13 cellular contexts compared by ENCODE assay signal in genomic region chr17:41697122-41697962, GRCh38. TPM values are rescaled to one million over a fixed set of nuclear protein-coding genes. Genes with fewer than 3 reads are reported as not detected.
DNase-seq lines count a peak whose midpoint lies in the region; FAIRE-seq lines count a peak whose summit lies in the region.
"Had no signal": no experiment of that assay in that cellular context is flagged by ENCODE, and none has a peak within 500 bp of the region (broad histone marks: within the 10 kb centered on the region; RNA-seq: fewer than 3 reads in every experiment).

No MANE protein-coding gene starts in this region.

- POLR2A ChIA-PET in activated CD4-positive, alpha-beta memory T cell treated with anti-CD3 and anti-CD28 coated beads, Interleukin-2, amount 10 ng/mL, durations not matched to agents 7 days and 5 days (lab: Charles Lee) = no interaction called here

- H3K79me1 ChIP-seq in trophoblast cell (ENCODE audit: low read length) = peaks cover 3% of the 10 kb centered on the region

- no peak overlapping the region for H4K12ac ChIP-seq in trophoblast cell (ENCODE audit: low read depth, low read length)

- no peaks in the 10 kb centered on the region for H3K9me3 Mint-ChIP-seq in activated CD4-positive, alpha-beta memory T cell treated with anti-CD3 and anti-CD28 coated beads, Interleukin-2, amount 10 ng/mL, durations not matched to agents 7 days and 5 days
- H3K9me3 Mint-ChIP-seq: activated T-helper 2 cell treated with anti-CD3 and anti-CD28 coated beads, Interferon-gamma antibody, Interleukin-2, Interleukin-4, amounts not matched to agents 10 μg/mL and 5 μg/mL and 100 μg/mL, durations not matched to agents 14 hours and 24 hours and 36 hours; stimulated activated naive CD8-positive, alpha-beta T cell treated with anti-CD3 and anti-CD28 coated beads, Interleukin-15, amount 100 ng/mL, for 72 hours had no signal

- no peak overlapping the region for H3K9ac ChIP-seq in trophoblast cell (ENCODE audit: low read length)

- FAIRE-seq in frontal cortex (lab: Jason Lieb, UNC) = no peak
- FAIRE-seq in GM19239 (lab: Jason Lieb, UNC) = no peak

- H3K36me3 Mint-ChIP-seq in activated CD4-positive, alpha-beta memory T cell treated with anti-CD3 and anti-CD28 coated beads, Interleukin-2, amount 10 ng/mL, durations not matched to agents 7 days and 5 days (ENCODE audit: low read depth) = peaks cover 26% of the 10 kb centered on the region

- no peak overlapping the region for H3K4me3 ChIP-seq in trophoblast cell (ENCODE audit: low read depth, low read length)
- H3K4me3 ChIP-seq: SK-N-MC had no signal

- no peak overlapping the region for H3K18ac ChIP-seq in trophoblast cell (ENCODE audit: low read length)

- no peak overlapping the region for H3K23ac ChIP-seq in trophoblast cell (ENCODE audit: low read length)

- no peak overlapping the region for H3K14ac ChIP-seq in trophoblast cell (ENCODE audit: low read length)

- peaks cover 12 to 29% of the 10 kb centered on the region in 2 experiments for H3K36me3 ChIP-seq in trophoblast cell (ENCODE audit: control insufficient read depth in 1 of 2, insufficient read depth in 2 of 2, low read length in 2 of 2)

- DNase-seq in EH (ENCODE audit: low read depth) (peak; percentile 66), NOMO-1 (lab: John Stamatoyannopoulos, UW; ENCODE audit: unreplicated experiment in 2 of 2) (peak; percentile 58 to 70), frontal cortex (ENCODE audit: low spot score in 2 of 2) (peak; percentile 37 to 51), trophoblast cell (peak; percentile 33 to 62), GM19239 (ENCODE audit: insufficient read length, low spot score) (no peak)
- no peak for DNase-seq in activated CD4-positive, alpha-beta memory T cell treated with anti-CD3 and anti-CD28 coated beads, Interleukin-2, amount 10 ng/mL, durations not matched to agents 7 days and 5 days
- DNase-seq in activated effector memory CD4-positive, alpha-beta T cell treated with Interleukin-2 at 50 U/mL for 16 hours = no peak
- no peak for DNase-seq in activated naive CD4-positive, alpha-beta T cell (lab: John Stamatoyannopoulos, UW)
- DNase-seq: stimulated activated naive CD8-positive, alpha-beta T cell treated with anti-CD3 and anti-CD28 coated beads, Interleukin-15, amount 100 ng/mL, for 72 hours had no signal

- no peak overlapping the region for H4K91ac ChIP-seq in trophoblast cell (ENCODE audit: low read depth, low read length)

- no peak overlapping the region for H2BK12ac ChIP-seq in trophoblast cell (ENCODE audit: low read length)

- H3K79me2 ChIP-seq in trophoblast cell (ENCODE audit: control insufficient read depth, insufficient read depth, low read length, poor library complexity) = no peaks in the 10 kb centered on the region

- CTCF ChIA-PET in activated CD4-positive, alpha-beta memory T cell treated with anti-CD3 and anti-CD28 coated beads, Interleukin-2, amount 10 ng/mL, durations not matched to agents 7 days and 5 days (lab: Charles Lee) = interaction anchor here (1.5 kb wide), 1 partner anchor 9 kb away, joined by 3 read pairs; no protein-coding TSS in a partner anchor

- no peak overlapping the region for H2AFZ ChIP-seq in trophoblast cell (ENCODE audit: insufficient read depth, low read length, poor library complexity)

- no peak overlapping the region for H3K4ac ChIP-seq in trophoblast cell (ENCODE audit: low read depth, low read length)

- WGBS in trophoblast cell (ENCODE audit: extremely low coverage, insufficient coverage, insufficient read length) = no CpG with 5 or more reads among the region's 6 CpGs

- H3K4me3 Mint-ChIP-seq in activated CD4-positive, alpha-beta memory T cell treated with anti-CD3 and anti-CD28 coated beads, Interleukin-2, amount 10 ng/mL, durations not matched to agents 7 days and 5 days = no peak overlapping the region
- H3K4me3 Mint-ChIP-seq: stimulated activated naive CD8-positive, alpha-beta T cell treated with anti-CD3 and anti-CD28 coated beads, Interleukin-15, amount 100 ng/mL, for 72 hours had no signal

- H3K4me1 ChIP-seq in trophoblast cell (ENCODE audit: control insufficient read depth in 1 of 2, insufficient read depth in 2 of 2, low read length in 2 of 2) = no peaks in the 10 kb centered on the region

- H3K27me3 ChIP-seq in trophoblast cell (ENCODE audit: insufficient read depth, low read length) = no peaks in the 10 kb centered on the region

- no peaks in the 10 kb centered on the region for H3K9me3 ChIP-seq in trophoblast cell (ENCODE audit: insufficient read depth, low read depth, low read length)

- H2BK120ac ChIP-seq in trophoblast cell (ENCODE audit: insufficient read depth, low read length, poor library complexity) = no peak overlapping the region

- H3K27ac ChIP-seq in trophoblast cell (ENCODE audit: low read depth, low read length) = peak overlapping the region; percentile 56
- H3K27ac ChIP-seq: SK-N-MC had no signal

- no peak overlapping the region for H3K27ac Mint-ChIP-seq in activated CD4-positive, alpha-beta memory T cell treated with anti-CD3 and anti-CD28 coated beads, Interleukin-2, amount 10 ng/mL, durations not matched to agents 7 days and 5 days
- H3K27ac Mint-ChIP-seq: activated T-helper 2 cell treated with anti-CD3 and anti-CD28 coated beads, Interferon-gamma antibody, Interleukin-2, Interleukin-4, amounts not matched to agents 10 μg/mL and 5 μg/mL and 100 μg/mL, durations not matched to agents 14 hours and 24 hours and 36 hours had no signal

- H3K27me3 Mint-ChIP-seq in activated CD4-positive, alpha-beta memory T cell treated with anti-CD3 and anti-CD28 coated beads, Interleukin-2, amount 10 ng/mL, durations not matched to agents 7 days and 5 days = no peaks in the 10 kb centered on the region
- H3K27me3 Mint-ChIP-seq: stimulated activated naive CD8-positive, alpha-beta T cell treated with anti-CD3 and anti-CD28 coated beads, Interleukin-15, amount 100 ng/mL, for 72 hours had no signal

- no peak overlapping the region for H3K4me2 ChIP-seq in trophoblast cell (ENCODE audit: low read length)

- no peak overlapping the region for H2BK5ac ChIP-seq in trophoblast cell (ENCODE audit: low read depth, low read length, poor library complexity)

- peaks cover 14% of the 10 kb centered on the region for H3K4me1 Mint-ChIP-seq in activated CD4-positive, alpha-beta memory T cell treated with anti-CD3 and anti-CD28 coated beads, Interleukin-2, amount 10 ng/mL, durations not matched to agents 7 days and 5 days

- H2AK5ac ChIP-seq in trophoblast cell (ENCODE audit: low read length) = no peak overlapping the region

- H4K8ac ChIP-seq in trophoblast cell (ENCODE audit: low read depth, low read length) = no peak overlapping the region

RNA-seq across cellular contexts. Expression of gene EIF1, which starts 8.7 kb away (rescaled TPM):
- 70.1 TPM for total RNA-seq in frontal cortex
- polyA plus RNA-seq in trophoblast cell (2013) = 905 and 911 TPM in 2 replicates
- total RNA-seq in activated CD4-positive, alpha-beta memory T cell treated with anti-CD3 and anti-CD28 coated beads, Interleukin-2, amount 10 ng/mL, durations not matched to agents 7 days and 5 days = 100 to 1,000 TPM; 933 to 950 TPM

RNA-seq across cellular contexts. Expression of gene GAST, which starts 14.8 kb away (rescaled TPM):
- not detected for total RNA-seq in frontal cortex
- 25.4 and 27.3 TPM in 2 replicates for polyA plus RNA-seq in trophoblast cell (2013)
- total RNA-seq in activated CD4-positive, alpha-beta memory T cell treated with anti-CD3 and anti-CD28 coated beads, Interleukin-2, amount 10 ng/mL, durations not matched to agents 7 days and 5 days = not detected
- total RNA-seq: activated T-helper 2 cell treated with anti-CD3 and anti-CD28 coated beads, Interferon-gamma antibody, Interleukin-2, Interleukin-4, amounts not matched to agents 10 μg/mL and 5 μg/mL and 100 μg/mL, durations not matched to agents 14 hours and 24 hours and 36 hours; Daoy; glomerular endothelial cell had no signal

RNA-seq across cellular contexts. Expression of gene HAP1, which starts 37.1 kb away (rescaled TPM):
- under 0.01 TPM for total RNA-seq in frontal cortex
- 14.5 and 20.7 TPM in 2 replicates for polyA plus RNA-seq in trophoblast cell (2013)
- under 1 TPM; 0.05 TPM for total RNA-seq in activated CD4-positive, alpha-beta memory T cell treated with anti-CD3 and anti-CD28 coated beads, Interleukin-2, amount 10 ng/mL, durations not matched to agents 7 days and 5 days

Comparison
In these comparisons a context has a peak if more than half of its experiments do, and no peak if none do; other contexts are left out.
1. DNase-seq: peak in EH (single experiment), NOMO-1 (2 of 2), frontal cortex (2 of 2) and trophoblast cell (2 of 2); none in GM19239 (single experiment), activated CD4-positive, alpha-beta memory T cell treated with anti-CD3 and anti-CD28 coated beads, Interleukin-2, amount 10 ng/mL, durations not matched to agents 7 days and 5 days (single experiment), activated effector memory CD4-positive, alpha-beta T cell treated with Interleukin-2 at 50 U/mL for 16 hours (single experiment) and activated naive CD4-positive, alpha-beta T cell (0 of 4).
2. RNA of gene EIF1, which starts 8.7 kb away (total RNA-seq): 933 to 950 TPM in activated CD4-positive, alpha-beta memory T cell treated with anti-CD3 and anti-CD28 coated beads, Interleukin-2, amount 10 ng/mL, durations not matched to agents 7 days and 5 days; 70.1 TPM in frontal cortex (single experiment); every median in the first group is over 10 times any median in the second.